1 cellular context compared by ENCODE assay signal in the genomic region with DNA sequence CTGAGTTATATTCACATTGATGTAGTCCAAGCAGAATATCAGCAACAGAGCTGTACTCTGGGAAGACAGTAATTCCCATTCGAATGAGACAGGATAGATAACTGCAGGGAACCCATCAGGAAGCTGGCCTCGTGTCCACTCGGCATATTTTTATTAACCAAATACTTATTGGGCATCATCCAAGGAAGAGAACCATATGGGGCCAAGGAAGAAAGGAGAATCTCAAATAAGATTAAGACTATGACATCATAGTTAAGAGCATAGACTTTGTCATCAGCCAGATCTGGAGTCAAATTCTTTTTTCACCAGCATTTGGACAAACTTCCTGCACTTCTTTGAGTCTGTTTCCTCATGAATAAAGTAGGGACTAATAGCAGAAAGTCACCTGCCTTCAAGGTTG.
A peak's percentile ranks its signal among the peaks of the same experiment; 100 is the strongest.
TF ChIP-seq lines count a peak whose summit lies in the region.

No MANE protein-coding gene starts in this region.

TF ChIP-seq in HEK293, 187 proteins besides CTCF, POLR2A, EP300 and RAD21 (continued from another document):
- TF ChIP-seq ATF2 (tag by site-specific recombination; IDR thresholded peaks at IDR 0.05; ENCODE audit: low read depth) = peak; percentile 70
